8 cellular contexts compared by ENCODE assay signal in the genomic region with DNA sequence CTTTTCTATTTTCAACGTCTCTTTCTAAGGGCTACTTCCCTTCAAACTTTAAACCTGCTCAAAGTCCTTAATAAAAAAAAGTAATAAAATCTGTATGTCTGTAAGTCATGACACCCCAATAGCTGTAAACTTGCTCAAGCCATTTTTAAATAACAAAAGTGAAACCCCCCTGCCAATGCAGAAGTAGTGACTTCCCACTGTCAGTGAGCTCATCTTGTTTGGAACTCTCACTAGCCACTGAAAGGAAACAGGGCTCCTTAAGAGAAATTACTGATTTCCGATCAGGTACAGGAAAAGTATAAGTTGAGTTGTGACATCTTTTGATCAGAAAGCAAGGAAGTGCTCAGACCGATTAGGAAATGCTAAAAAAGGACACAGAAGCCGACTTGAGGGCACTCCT. TPM values are rescaled to one million over a fixed set of nuclear protein-coding genes. Genes with fewer than 3 reads are reported as not detected.
DNase-seq lines count a peak whose midpoint lies in the region; ATAC-seq and TF ChIP-seq lines count a peak whose summit lies in the region.

No MANE protein-coding gene starts in this region.

- ATAC-seq in GM18909 (IDR thresholded peaks at IDR 0.05; ENCODE audit: poor library complexity, unreplicated experiment) = peak; percentile 71
- ATAC-seq in HG03196 (IDR thresholded peaks at IDR 0.05; ENCODE audit: unreplicated experiment) = peak; percentile 34
- ATAC-seq in activated T-helper 17 cell treated with anti-CD3 and anti-CD28 coated beads, Interleukin-2, amount 50 U/mL, for 72 hours (replicated peaks) = no peak

- peak overlapping the region; percentile 87 to 95 (median 92) for H3K27ac Mint-ChIP-seq in CD14-positive monocyte
- H3K27ac Mint-ChIP-seq in activated T-helper 17 cell treated with anti-CD3 and anti-CD28 coated beads, Interleukin-2, amount 50 U/mL, for 72 hours = peak overlapping the region; percentile 44

- H3K36me3 Mint-ChIP-seq in CD14-positive monocyte = no peaks in the 10 kb centered on the region
- H3K36me3 Mint-ChIP-seq in activated T-helper 17 cell treated with anti-CD3 and anti-CD28 coated beads, Interleukin-2, amount 50 U/mL, for 72 hours (ENCODE audit: low read depth) = no peaks in the 10 kb centered on the region

- no peaks in the 10 kb centered on the region for H3K27me3 Mint-ChIP-seq in CD14-positive monocyte (ENCODE audit: low read depth in 3 of 3)
- H3K27me3 Mint-ChIP-seq in activated T-helper 17 cell treated with anti-CD3 and anti-CD28 coated beads, Interleukin-2, amount 50 U/mL, for 72 hours = no peaks in the 10 kb centered on the region

- H3K4me3 Mint-ChIP-seq in CD14-positive monocyte = peak overlapping the region; percentile 65 to 80
- H3K4me3 Mint-ChIP-seq in activated T-helper 17 cell treated with anti-CD3 and anti-CD28 coated beads, Interleukin-2, amount 50 U/mL, for 72 hours = peak overlapping the region; percentile 65

- peaks cover 39% of the 10 kb centered on the region for H3K4me1 Mint-ChIP-seq in CD14-positive monocyte
- H3K4me1 Mint-ChIP-seq in activated T-helper 17 cell treated with anti-CD3 and anti-CD28 coated beads, Interleukin-2, amount 50 U/mL, for 72 hours = peaks cover 36% of the 10 kb centered on the region

- TF ChIP-seq CTCF in CD14-positive monocyte (IDR thresholded peaks at IDR 0.05) = no peak

- DNase-seq in CD14-positive monocyte (ENCODE audit: low spot score) (no peak), NCI-H187 (lab: John Stamatoyannopoulos, UW) (no peak), NCI-H128 (lab: John Stamatoyannopoulos, UW; ENCODE audit: unreplicated experiment) (no peak), T1000 (lab: John Stamatoyannopoulos, UW) (no peak), dedifferentiated amniotic fluid mesenchymal stem cell (ENCODE audit: extremely low spot score) (no peak)

- H3K9me3 Mint-ChIP-seq in CD14-positive monocyte = no peaks in the 10 kb centered on the region
- H3K9me3 Mint-ChIP-seq in activated T-helper 17 cell treated with anti-CD3 and anti-CD28 coated beads, Interleukin-2, amount 50 U/mL, for 72 hours = no peaks in the 10 kb centered on the region

- intact Hi-C loops in CD14-positive monocyte (cut with micrococcal nuclease) = no loop called here

RNA-seq across cellular contexts. Expression of a gene that starts 27.6 kb away (rescaled TPM):
- under 1 TPM in 1 of 2 donors, not detected in 1; 0.20 TPM for polyA plus RNA-seq in CD14-positive monocyte
- 100 to 1,000 TPM; 108 to 131 TPM for total RNA-seq in activated T-helper 17 cell treated with anti-CD3 and anti-CD28 coated beads, Interleukin-2, amount 50 U/mL, for 72 hours

RNA-seq across cellular contexts. Expression of a gene that starts 47.7 kb away (rescaled TPM):
- polyA plus RNA-seq in CD14-positive monocyte = under 1 TPM; 0.50 to 0.67 TPM
- 1 to 10 TPM in 1 of 2 donors, under 1 TPM in 1; 0.90 to 1.3 TPM for total RNA-seq in activated T-helper 17 cell treated with anti-CD3 and anti-CD28 coated beads, Interleukin-2, amount 50 U/mL, for 72 hours
